27 cellular contexts compared by ENCODE assay signal in genomic region chr2:19454125-19454524, GRCh38.
"Had no signal": no experiment of that assay in that cellular context is flagged by ENCODE, and none has a peak within 500 bp of the region (broad histone marks: within the 10 kb centered on the region; RNA-seq: fewer than 3 reads in every experiment).

No MANE protein-coding gene starts in this region.

- H3K27me3 ChIP-seq: stomach, suprapubic skin, testis, thyroid gland, tibial artery, tibial nerve, transverse colon, upper lobe of left lung, upper lobe of right lung, uterus, vagina had no signal

- H3K36me3 ChIP-seq: stomach, suprapubic skin, thoracic aorta, thyroid gland, tibial artery, tibial nerve, transverse colon, upper lobe of left lung, upper lobe of right lung, uterus, vagina had no signal

- H3K4me3 ChIP-seq: stomach, suprapubic skin, testis, thoracic aorta, thyroid gland, tibial artery, tibial nerve, transverse colon, upper lobe of left lung, upper lobe of right lung, uterus, vagina had no signal

- ATAC-seq: stimulated activated effector memory CD8-positive, alpha-beta T cell treated with anti-CD3 and anti-CD28 coated beads, Interleukin-12 subunit alpha, Interleukin-12 subunit beta, amount 100 ng/mL, for 72 hours; stimulated activated memory B cell treated with anti-CD40 and anti-IgM and Interleukin-4, amounts not matched to agents 10 μg/mL and 1 μg/mL and 100 μg/mL, for 72 hours; stimulated activated naive B cell treated with anti-CD40 and anti-IgM and Interleukin-4, amounts not matched to agents 10 μg/mL and 1 μg/mL and 100 μg/mL, for 72 hours; stimulated activated naive CD8-positive, alpha-beta T cell treated with anti-CD3 and anti-CD28 coated beads, Interleukin-15, amount 100 ng/mL, for 72 hours; stimulated activated naive CD8-positive, alpha-beta T cell treated with anti-CD3 and anti-CD28 coated beads, Interleukin-15, Interleukin-2, amounts not matched to agents 100 U/mL and 50 U/mL, for 24 hours; upper lobe of right lung had no signal

- H3K27ac ChIP-seq: stomach, suprapubic skin, testis, thoracic aorta, thyroid gland, tibial artery, tibial nerve, transverse colon, upper lobe of left lung, upper lobe of right lung, uterus, vagina had no signal

- H3K9me3 ChIP-seq: suprapubic skin, testis, thyroid gland, uterus, vagina had no signal

- H3K4me1 ChIP-seq: stomach, suprapubic skin, testis, thyroid gland, tibial nerve, transverse colon, upper lobe of left lung, upper lobe of right lung, uterus, vagina had no signal

- FAIRE-seq: urothelium cell line had no signal

- DNase-seq: stimulated activated CD4-positive, alpha-beta T cell treated with anti-CD3 and anti-CD28 coated beads, Interleukin-2, amount 100 ng/mL, for 48 hours; stimulated activated CD4-positive, alpha-beta T cell treated with anti-CD3 and anti-CD28 coated beads, Interleukin-4, amount 100 ng/mL, for 1 hour; stimulated activated CD4-positive, alpha-beta T cell treated with anti-CD3 and anti-CD28 coated beads, Interleukin-4, amount 100 ng/mL, for 24 hours; stimulated activated CD4-positive, alpha-beta T cell treated with anti-CD3 and anti-CD28 coated beads, Interleukin-4, amount 100 ng/mL, for 4 hours; stimulated activated CD8-positive, alpha-beta memory T cell treated with anti-CD3 and anti-CD28 coated beads, Interleukin-4, amount 100 ng/mL, for 48 hours; stimulated activated naive B cell treated with anti-CD40 and anti-IgM and Interleukin-4, amounts not matched to agents 10 μg/mL and 1 μg/mL and 100 μg/mL, for 72 hours; stimulated activated naive CD4-positive, alpha-beta T cell; stimulated activated naive CD4-positive, alpha-beta T cell treated with Interleukin-2 at 50 U/mL for 16 hours; stimulated activated naive CD8-positive, alpha-beta T cell treated with anti-CD3 and anti-CD28 coated beads, Interleukin-15, amount 100 ng/mL, for 72 hours; stimulated activated naive CD8-positive, alpha-beta T cell treated with anti-CD3 and anti-CD28 coated beads, Interleukin-15, Interleukin-2, amounts not matched to agents 100 U/mL and 50 U/mL, for 24 hours; stomach; substantia nigra; testis; thyroid gland; tibial artery; transverse colon; trophoblast cell; upper lobe of left lung; upper lobe of right lung; uterus had no signal
